Comparison of ENCODE assay signal across 1 cellular context in the genomic region with DNA sequence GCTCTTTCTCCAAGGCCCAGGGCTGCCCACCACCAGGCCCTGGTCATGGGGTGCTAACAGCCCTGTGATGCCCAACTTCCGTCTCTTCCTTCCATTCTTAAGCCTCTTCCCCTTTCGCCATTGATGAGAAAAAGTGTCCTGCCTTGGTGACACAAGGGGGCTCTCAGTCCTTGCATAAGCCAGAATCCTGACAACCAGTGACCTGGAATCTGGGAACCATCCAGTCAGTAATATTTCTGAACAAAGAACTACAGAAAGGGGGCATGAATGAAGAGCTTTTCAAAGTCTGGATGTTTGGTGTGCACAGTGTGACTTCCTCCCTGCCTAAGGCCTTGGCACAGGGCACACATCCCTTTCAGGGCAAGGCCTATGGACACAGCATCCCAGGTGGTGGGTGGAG.
TF ChIP-seq lines count a peak whose summit lies in the region.

No MANE protein-coding gene starts in this region.

TF ChIP-seq in HCT116, 20 proteins besides CTCF, POLR2A, EP300 and RAD21 (continued from another document):
- TF ChIP-seq, protein P1, sequence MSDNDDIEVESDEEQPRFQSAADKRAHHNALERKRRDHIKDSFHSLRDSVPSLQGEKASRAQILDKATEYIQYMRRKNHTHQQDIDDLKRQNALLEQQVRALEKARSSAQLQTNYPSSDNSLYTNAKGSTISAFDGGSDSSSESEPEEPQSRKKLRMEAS (IDR thresholded peaks at IDR 0.05): no peak
- TF ChIP-seq JUND (IDR thresholded peaks at IDR 0.05): no peak
TF ChIP-seq in HCT116: peak in this region for 0.
